Comparison of ENCODE assay signal across 8 cellular contexts in the genomic region with DNA sequence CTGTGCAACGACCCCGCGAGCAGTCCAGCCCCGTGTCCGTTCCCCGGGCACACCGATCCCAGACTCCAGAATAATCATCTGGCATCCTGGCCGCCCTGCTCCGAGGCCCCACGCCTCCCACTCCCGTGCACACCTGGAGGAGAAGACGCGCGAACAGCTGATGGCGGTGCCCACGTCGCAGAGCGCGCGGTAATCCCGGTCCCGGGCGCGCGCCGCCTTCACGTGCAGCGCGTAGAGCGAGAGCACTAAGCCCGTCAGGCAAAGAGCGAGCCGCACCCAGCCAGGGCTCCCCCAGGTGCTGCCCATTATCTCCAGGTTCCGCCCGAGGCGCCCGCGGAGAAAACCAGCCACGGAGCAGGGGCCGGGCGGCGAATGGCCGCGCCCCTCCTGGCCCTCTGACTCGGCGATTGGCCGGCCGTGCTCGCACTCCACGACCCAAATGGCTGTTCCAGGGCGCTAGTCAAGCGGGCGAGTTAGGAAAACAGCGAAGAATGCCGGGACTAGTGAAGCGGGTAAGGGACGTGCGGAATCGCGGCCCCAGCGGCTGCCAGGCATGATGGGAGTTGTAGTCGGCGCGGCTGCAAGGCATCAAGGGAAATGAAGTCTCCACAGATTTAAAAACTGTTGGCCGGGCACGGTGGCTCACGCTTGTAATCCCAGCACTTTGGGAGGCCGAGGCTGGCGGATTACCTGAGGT.
A peak's percentile ranks its signal among the peaks of the same experiment; 100 is the strongest.
DNase-seq lines count a peak whose midpoint lies in the region; ATAC-seq and TF ChIP-seq lines count a peak whose summit lies in the region.

Gene VKORC1 (minus strand): TSS at position 374 of the 697 bp plus-strand sequence. CDS start 68 bp downstream, at position 306.

- H3K27ac ChIP-seq in cingulate gyrus (ENCODE audit: low read depth, low read length) = peak within 1 kb of the TSS; percentile 77
- peak within 1 kb of the TSS; percentile 77 for H3K27ac ChIP-seq in layer of hippocampus (ENCODE audit: low read depth, low read length)

- H3K27me3 ChIP-seq in layer of hippocampus (ENCODE audit: control insufficient read depth, insufficient read depth, low read length) = no peaks in the 10 kb centered on the region

- DNase-seq in Ammon's horn (ENCODE audit: low spot score) = peak; percentile 97
- peak; percentile 98 for DNase-seq in NCI-H510A treated with DMSO at 0.1 percent for 48 hours (lab: John Stamatoyannopoulos, UW)
- peak; percentile 83 for DNase-seq in activated CD4-positive, alpha-beta T cell treated with anti-CD3 and anti-CD28 coated beads for 4 hours
- DNase-seq in stimulated activated CD4-positive, alpha-beta T cell treated with anti-CD3 and anti-CD28 coated beads, Interleukin-1b, Interleukin-23, amount 100 ng/mL, for 4 hours (ENCODE audit: low read depth in 2 of 2) = peak; percentile 70 to 80

- peak; percentile 63 for TF ChIP-seq POLR2A in GM19099 (IDR thresholded peaks at IDR 0.05; ENCODE audit: extremely low read depth, insufficient read length, low read depth)

- ATAC-seq in HG03432 (IDR thresholded peaks at IDR 0.05; ENCODE audit: unreplicated experiment) = peak; percentile 88

Comparison
In these comparisons a context has a peak if more than half of its experiments do, and no peak if none do; other contexts are left out.
1. Peak in every context shown above with its lines: DNase-seq, ATAC-seq and H3K27ac ChIP-seq.